Comparison of ENCODE assay signal across 7 cellular contexts in genomic region chr20:18287546-18287914, GRCh38. TPM values are rescaled to one million over a fixed set of nuclear protein-coding genes. Genes with fewer than 3 reads are reported as not detected.
DNase-seq lines count a peak whose midpoint lies in the region; ATAC-seq, FAIRE-seq and TF ChIP-seq lines count a peak whose summit lies in the region.

No MANE protein-coding gene starts in this region.

- no peak for TF ChIP-seq CTCF in VCaP (conservative IDR thresholded peaks at IDR 0.05)

- H3K4me3 ChIP-seq in HAP-1: peak overlapping the region; percentile 93
- peak overlapping the region; percentile 67 to 83 for H3K4me3 ChIP-seq in small intestine (ENCODE audit: low read depth in 1 of 2, low read length in 2 of 2)

- 7 to 13% (median 10%) methylated on average over 11 of the region's 11 CpGs for WGBS in small intestine, 3 donors

- DNase-seq in HAP-1 (ENCODE audit: low spot score in 2 of 2) (no peak), left cardiac atrium (peak; percentile 24), small intestine (no peak), globus pallidus (ENCODE audit: low spot score) (no peak)
- DNase-seq in stimulated activated CD4-positive, alpha-beta T cell treated with anti-CD3 and anti-CD28 coated beads, Interleukin-4, amount 100 ng/mL, for 4 hours: no peak
- DNase-seq in effector CD4-positive, alpha-beta T cell: no peak

- intact Hi-C loops in left cardiac atrium (cut with DNase I): loop anchor here in 1 of 2 donors (5.0 to 10.0 kb wide), 2 partner anchors 150 to 783 kb away; partner anchors contain the start of genes KAT14 and PET117

- H3K27me3 ChIP-seq in HAP-1 (ENCODE audit: low read depth) (peaks cover 13% of the 10 kb centered on the region), small intestine (ENCODE audit: control insufficient read depth in 2 of 2, insufficient read depth in 2 of 2, low read length in 2 of 2) (peaks cover 0 to 5% of the 10 kb centered on the region in 2 donors)

- H3K4me1 ChIP-seq in HAP-1 (peaks cover 4% of the 10 kb centered on the region), small intestine (ENCODE audit: control insufficient read depth in 2 of 2, insufficient read depth in 1 of 2, low read depth in 1 of 2, low read length in 1 of 2) (peaks cover 0 to 6% of the 10 kb centered on the region in 2 donors)

- H3K9me3 ChIP-seq in HAP-1 (no peaks in the 10 kb centered on the region), small intestine (ENCODE audit: control insufficient read depth, low read depth) (no peaks in the 10 kb centered on the region)

- FAIRE-seq in small intestine (lab: Jason Lieb, UNC): no peak

- peak; percentile 2 for ATAC-seq in left cardiac atrium

- peak overlapping the region; percentile 86 for H3K27ac ChIP-seq in VCaP
- H3K27ac ChIP-seq in small intestine (ENCODE audit: low read depth in 1 of 2, low read length in 1 of 2): peak overlapping the region; percentile 68 to 99

- H3K36me3 ChIP-seq in HAP-1 (replicated peaks) (no peaks in the 10 kb centered on the region), small intestine (ENCODE audit: control insufficient read depth in 2 of 2, insufficient read depth in 2 of 2, low read length in 2 of 2) (peaks cover 0 to 2% of the 10 kb centered on the region in 2 donors)

- in situ Hi-C loops in HAP-1 (cut with MboI; ENCODE audit: low sequenced_read_pairs): loop anchor here (25.0 kb wide), 1 partner anchor 800 kb away; no protein-coding TSS in a partner anchor

RNA-seq across cellular contexts. Expression of gene ZNF133, which starts 0.8 kb away (rescaled TPM):
- total RNA-seq in left cardiac atrium: 1 to 10 TPM; 6.7 to 7.4 TPM
- polyA plus RNA-seq in small intestine: 10 to 100 TPM in 1 of 3 donors, 1 to 10 TPM in 2; 7.5 to 13.9 (median 7.8) TPM
